ENCODE assay signal across 8 cellular contexts in the genomic region with DNA sequence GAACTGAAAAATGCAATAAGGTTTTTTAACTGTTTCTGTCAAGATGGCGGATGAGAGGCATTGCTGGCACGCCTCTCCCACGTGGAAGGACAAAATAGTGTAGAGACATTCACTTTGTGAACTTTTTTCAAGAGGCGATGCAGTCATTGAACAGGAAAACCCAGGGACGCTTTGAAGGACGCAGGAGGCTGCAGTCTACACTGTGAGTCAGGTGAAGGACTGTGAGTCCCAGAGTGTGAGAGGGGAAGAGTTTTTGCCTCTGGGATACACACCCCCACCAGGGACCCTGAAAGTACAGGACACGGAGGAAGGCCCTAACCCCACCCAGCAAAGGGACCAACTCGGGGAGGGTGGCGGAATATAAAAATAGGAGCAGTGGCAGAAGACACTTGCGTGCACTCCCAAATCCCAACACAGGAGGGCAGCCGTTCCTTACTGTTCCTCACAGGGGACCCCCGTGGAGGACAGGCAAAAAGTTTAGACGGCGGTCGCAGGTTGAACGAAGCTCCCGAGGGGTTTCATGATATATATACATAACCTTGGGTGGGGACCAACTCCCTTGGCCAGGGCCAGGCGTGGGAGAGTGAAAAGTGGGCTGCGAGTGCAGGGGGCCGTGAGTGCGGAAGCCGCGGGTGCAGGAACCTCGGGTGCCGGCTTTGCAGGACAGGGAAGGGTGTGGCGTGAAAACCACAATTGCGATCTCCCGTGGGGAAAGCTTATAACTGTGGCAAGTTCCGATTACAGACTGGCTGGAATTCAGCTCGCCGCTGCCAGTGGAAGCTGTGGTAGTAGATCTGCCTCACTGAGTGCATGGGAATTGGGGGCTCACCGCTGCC.
DNase-seq lines count a peak whose midpoint lies in the region; ATAC-seq and TF ChIP-seq lines count a peak whose summit lies in the region.

No MANE protein-coding gene starts in this region.

- H3K9ac ChIP-seq in NT2/D1 (ENCODE audit: insufficient read length, low read depth) = no peak overlapping the region

- H3K4me3 ChIP-seq in NT2/D1 (ENCODE audit: insufficient read length, low read depth) = no peak overlapping the region
- H3K4me3 ChIP-seq in epithelial cell of esophagus (ENCODE audit: low read length) = no peak overlapping the region

- H3K9me3 ChIP-seq in NT2/D1 (ENCODE audit: insufficient read depth, low read length) = no peaks in the 10 kb centered on the region

- H3K4me1 ChIP-seq in NT2/D1 (ENCODE audit: insufficient read depth, insufficient read length) = no peaks in the 10 kb centered on the region

- no peaks in the 10 kb centered on the region for H3K27me3 ChIP-seq in NT2/D1 (ENCODE audit: insufficient read depth, insufficient read length)

- ATAC-seq in GM21526 (IDR thresholded peaks at IDR 0.05; ENCODE audit: low FRiP score, unreplicated experiment) = peak; percentile 50
- ATAC-seq in GM21528 (IDR thresholded peaks at IDR 0.05; ENCODE audit: low FRiP score, unreplicated experiment) = no peak

- TF ChIP-seq CTCF in epithelial cell of esophagus (IDR thresholded peaks at IDR 0.05; ENCODE audit: insufficient read depth, low read depth, low read length, missing control alignments) = peak; percentile 59

- DNase-seq in 8988T (peak; percentile 55), NT2/D1 (ENCODE audit: low read depth, low spot score) (peak; percentile 20), epithelial cell of esophagus (ENCODE audit: low read depth) (peak; percentile 23), myocyte (ENCODE audit: low read depth) (peak; percentile 77)
- DNase-seq in activated CD8-positive, alpha-beta memory T cell treated with anti-CD3 and anti-CD28 coated beads, Interleukin-2, amount 50 U/mL, for 4 hours = peak; percentile 84
- DNase-seq in stimulated activated CD8-positive, alpha-beta memory T cell treated with anti-CD3 and anti-CD28 coated beads, Interleukin-4, amount 100 ng/mL, for 4 hours (ENCODE audit: low read depth in 2 of 2, low spot score in 1 of 2) = peak; percentile 50 to 70

- H3K36me3 ChIP-seq in NT2/D1 (ENCODE audit: insufficient read depth, insufficient read length, low read length) = no peaks in the 10 kb centered on the region

Comparison
In these comparisons a context has a peak if more than half of its experiments do, and no peak if none do; other contexts are left out.
1. DNase-seq: peak in every context shown above with its lines; median percentile 84 in activated CD8-positive, alpha-beta memory T cell treated with anti-CD3 and anti-CD28 coated beads, Interleukin-2, amount 50 U/mL, for 4 hours; 77 in myocyte; 60 in stimulated activated CD8-positive, alpha-beta memory T cell treated with anti-CD3 and anti-CD28 coated beads, Interleukin-4, amount 100 ng/mL, for 4 hours; 55 in 8988T; 23 in epithelial cell of esophagus; 20 in NT2/D1.